Comparison of ENCODE assay signal across 26 cellular contexts in the genomic region with DNA sequence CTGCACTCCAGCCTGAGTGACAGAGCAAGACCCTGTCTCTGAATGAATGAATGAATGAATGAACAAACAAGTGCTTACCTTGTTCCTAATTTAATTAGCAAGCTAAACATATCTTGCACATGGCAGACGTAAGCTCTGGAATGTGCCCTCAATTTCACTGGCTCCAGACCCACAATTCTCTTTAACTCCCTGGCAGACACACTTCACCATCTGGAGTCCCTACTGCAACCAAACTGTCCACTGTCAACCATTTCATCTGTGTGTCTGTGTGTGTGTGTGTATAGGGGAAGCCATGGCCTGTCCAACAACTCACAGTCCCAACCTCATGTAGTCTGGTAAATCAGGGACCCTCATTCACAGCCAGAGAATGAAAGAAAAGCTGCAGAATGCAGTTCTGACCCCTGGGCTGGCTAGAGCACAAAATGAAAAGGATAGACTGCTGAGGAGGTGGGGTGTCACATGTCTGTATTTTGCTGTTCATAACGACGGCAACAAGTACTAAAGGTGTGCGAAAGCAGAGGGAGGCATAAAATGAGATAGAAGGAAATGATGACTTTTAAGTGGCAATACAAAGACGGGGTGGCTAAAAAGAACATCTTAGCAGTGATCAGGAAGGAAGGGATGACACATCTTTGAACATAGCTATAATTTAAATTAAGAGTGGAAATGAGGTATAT.
DNase-seq lines count a peak whose midpoint lies in the region; ATAC-seq and TF ChIP-seq lines count a peak whose summit lies in the region.
"Had no signal": no experiment of that assay in that cellular context is flagged by ENCODE, and none has a peak within 500 bp of the region (broad histone marks: within the 10 kb centered on the region; RNA-seq: fewer than 3 reads in every experiment).

No MANE protein-coding gene starts in this region.

- H3K27ac ChIP-seq in KMS-11 (no peak overlapping the region), neural progenitor cell (no peak overlapping the region)
- H3K27ac ChIP-seq: BLaER1, colonic mucosa, SJSA1, testis had no signal

- CTCF ChIA-PET in activated CD4-positive, alpha-beta memory T cell treated with anti-CD3 and anti-CD28 coated beads for 36 hours (lab: Charles Lee) = interaction anchor here (0.9 kb wide), 1 partner anchor 76 kb away, joined by 5 read pairs; no protein-coding TSS in a partner anchor
- CTCF ChIA-PET in activated CD4-positive, alpha-beta memory T cell treated with anti-CD3 and anti-CD28 coated beads, Interleukin-2, amount 10 ng/mL, durations not matched to agents 7 days and 5 days (lab: Charles Lee) = no interaction called here

- peak; percentile 42 for ATAC-seq in activated naive CD8-positive, alpha-beta T cell treated with anti-CD3 and anti-CD28 coated beads, Interleukin-2, amount 10 ng/mL, durations not matched to agents 7 days and 5 days (ENCODE audit: low read depth)
- ATAC-seq in HG03025 (IDR thresholded peaks at IDR 0.05; ENCODE audit: low FRiP score, unreplicated experiment) (no peak), GM19452 (IDR thresholded peaks at IDR 0.05; ENCODE audit: unreplicated experiment) (no peak)
- ATAC-seq: stimulated activated memory B cell treated with anti-CD40 and anti-IgM and Interleukin-4, amounts not matched to agents 10 μg/mL and 1 μg/mL and 100 μg/mL, for 72 hours had no signal

- peaks cover 19% of the 10 kb centered on the region for H3K4me1 Mint-ChIP-seq in activated CD4-positive, alpha-beta memory T cell treated with anti-CD3 and anti-CD28 coated beads for 36 hours (ENCODE audit: low read depth)
- peaks cover 6% of the 10 kb centered on the region for H3K4me1 Mint-ChIP-seq in activated CD4-positive, alpha-beta memory T cell treated with anti-CD3 and anti-CD28 coated beads, Interleukin-2, amount 10 ng/mL, durations not matched to agents 7 days and 5 days
- H3K4me1 Mint-ChIP-seq in activated naive CD8-positive, alpha-beta T cell treated with anti-CD3 and anti-CD28 coated beads, Interleukin-2, amount 10 ng/mL, durations not matched to agents 7 days and 5 days = peaks cover 10% of the 10 kb centered on the region
- H3K4me1 Mint-ChIP-seq in neural progenitor cell = peaks cover 23% of the 10 kb centered on the region
- H3K4me1 Mint-ChIP-seq: stimulated activated memory B cell treated with anti-CD40 and anti-IgM and Interleukin-4, amounts not matched to agents 10 μg/mL and 1 μg/mL and 100 μg/mL, for 72 hours had no signal

- peaks cover 11% of the 10 kb centered on the region for H3F3A ChIP-seq in neural progenitor cell (ENCODE audit: low read depth)

- H2AFZ ChIP-seq in KMS-11 (ENCODE audit: low read depth) = no peak overlapping the region
- no peak overlapping the region for H2AFZ ChIP-seq in neural progenitor cell (replicated peaks)

- H3K4me1 ChIP-seq in KMS-11 (ENCODE audit: low read depth, poor library complexity, severe bottlenecking) (peaks cover 37% of the 10 kb centered on the region), neural progenitor cell (peaks cover 9% of the 10 kb centered on the region)
- H3K4me1 ChIP-seq: BLaER1, colonic mucosa had no signal

- TF ChIP-seq CTCF in KMS-11 (conservative IDR thresholded peaks at IDR 0.05; ENCODE audit: low read depth, low read length) (no peak), neural progenitor cell (IDR thresholded peaks at IDR 0.05) (no peak)

- no peaks in the 10 kb centered on the region for H4K20me1 ChIP-seq in KMS-11 (ENCODE audit: insufficient read depth)
- no peaks in the 10 kb centered on the region for H4K20me1 ChIP-seq in neural progenitor cell (ENCODE audit: low read depth)
- H4K20me1 ChIP-seq: BLaER1 had no signal

- H3K79me2 ChIP-seq in KMS-11 (ENCODE audit: insufficient read depth, low read depth) (no peaks in the 10 kb centered on the region; the same call in 1 of the 2 replicates), neural progenitor cell (ENCODE audit: low read depth) (peaks cover 13% of the 10 kb centered on the region)

- H3K27ac Mint-ChIP-seq in activated CD4-positive, alpha-beta memory T cell treated with anti-CD3 and anti-CD28 coated beads for 36 hours = peak overlapping the region; percentile 0
- no peak overlapping the region for H3K27ac Mint-ChIP-seq in activated CD4-positive, alpha-beta memory T cell treated with anti-CD3 and anti-CD28 coated beads, Interleukin-2, amount 10 ng/mL, durations not matched to agents 7 days and 5 days
- H3K27ac Mint-ChIP-seq in activated naive CD8-positive, alpha-beta T cell treated with anti-CD3 and anti-CD28 coated beads, Interleukin-2, amount 10 ng/mL, durations not matched to agents 7 days and 5 days = no peak overlapping the region
- no peak overlapping the region for H3K27ac Mint-ChIP-seq in neural progenitor cell
- H3K27ac Mint-ChIP-seq: stimulated activated memory B cell treated with anti-CD40 and anti-IgM and Interleukin-4, amounts not matched to agents 10 μg/mL and 1 μg/mL and 100 μg/mL, for 72 hours had no signal

- no peaks in the 10 kb centered on the region for H3K9me3 ChIP-seq in neural progenitor cell (ENCODE audit: low read depth)
- H3K9me3 ChIP-seq: BLaER1, colonic mucosa, ovary, SJSA1, testis had no signal

- no peak overlapping the region for H3K4me3 Mint-ChIP-seq in activated CD4-positive, alpha-beta memory T cell treated with anti-CD3 and anti-CD28 coated beads for 36 hours
- H3K4me3 Mint-ChIP-seq in activated CD4-positive, alpha-beta memory T cell treated with anti-CD3 and anti-CD28 coated beads, Interleukin-2, amount 10 ng/mL, durations not matched to agents 7 days and 5 days = no peak overlapping the region
- H3K4me3 Mint-ChIP-seq in activated naive CD8-positive, alpha-beta T cell treated with anti-CD3 and anti-CD28 coated beads, Interleukin-2, amount 10 ng/mL, durations not matched to agents 7 days and 5 days = no peak overlapping the region
- H3K4me3 Mint-ChIP-seq in neural progenitor cell = peak overlapping the region; percentile 7
- H3K4me3 Mint-ChIP-seq: activated T-cell treated with anti-CD3 and anti-CD28 coated beads, Interleukin-2, amount 50 U/mL, for 4 hours; immature natural killer cell; stimulated activated memory B cell treated with anti-CD40 and anti-IgM and Interleukin-4, amounts not matched to agents 10 μg/mL and 1 μg/mL and 100 μg/mL, for 72 hours had no signal

- no peaks in the 10 kb centered on the region for H3K36me3 ChIP-seq in KMS-11 (ENCODE audit: insufficient read depth)
- no peaks in the 10 kb centered on the region for H3K36me3 ChIP-seq in neural progenitor cell
- H3K36me3 ChIP-seq: BLaER1, colonic mucosa, ovary, SJSA1 had no signal

- POLR2A ChIA-PET in activated CD4-positive, alpha-beta memory T cell treated with anti-CD3 and anti-CD28 coated beads for 36 hours (lab: Charles Lee) = no interaction called here
- POLR2A ChIA-PET in activated CD4-positive, alpha-beta memory T cell treated with anti-CD3 and anti-CD28 coated beads, Interleukin-2, amount 10 ng/mL, durations not matched to agents 7 days and 5 days (lab: Charles Lee) = no interaction called here
- POLR2A ChIA-PET in activated naive CD8-positive, alpha-beta T cell treated with anti-CD3 and anti-CD28 coated beads, Interleukin-2, amount 10 ng/mL, durations not matched to agents 7 days and 5 days (lab: Charles Lee) = no interaction called here

- H3K4me3 ChIP-seq in KMS-11 (IDR thresholded peaks at IDR 0.05; ENCODE audit: insufficient read depth, low read depth, low read length) (no peak overlapping the region), neural progenitor cell (no peak overlapping the region)
- H3K4me3 ChIP-seq: BLaER1, colonic mucosa, ovary, SJSA1, testis had no signal

- H3K4me2 ChIP-seq in KMS-11 (peak overlapping the region; percentile 69; the same call in 1 of the 2 replicates), neural progenitor cell (no peak overlapping the region)
- H3K4me2 ChIP-seq: BLaER1 had no signal

- H3K27me3 ChIP-seq in KMS-11 (ENCODE audit: insufficient read depth, low read depth) = no peaks in the 10 kb centered on the region
- H3K27me3 ChIP-seq in neural progenitor cell = no peaks in the 10 kb centered on the region
- H3K27me3 ChIP-seq: BLaER1, colonic mucosa, ovary, SJSA1, testis had no signal

- no peaks in the 10 kb centered on the region for H3K27me3 Mint-ChIP-seq in activated CD4-positive, alpha-beta memory T cell treated with anti-CD3 and anti-CD28 coated beads for 36 hours
- no peaks in the 10 kb centered on the region for H3K27me3 Mint-ChIP-seq in activated CD4-positive, alpha-beta memory T cell treated with anti-CD3 and anti-CD28 coated beads, Interleukin-2, amount 10 ng/mL, durations not matched to agents 7 days and 5 days
- H3K27me3 Mint-ChIP-seq in activated naive CD8-positive, alpha-beta T cell treated with anti-CD3 and anti-CD28 coated beads, Interleukin-2, amount 10 ng/mL, durations not matched to agents 7 days and 5 days = no peaks in the 10 kb centered on the region
- peaks cover 2% of the 10 kb centered on the region for H3K27me3 Mint-ChIP-seq in neural progenitor cell (ENCODE audit: insufficient read depth, low read depth)
- H3K27me3 Mint-ChIP-seq: stimulated activated memory B cell treated with anti-CD40 and anti-IgM and Interleukin-4, amounts not matched to agents 10 μg/mL and 1 μg/mL and 100 μg/mL, for 72 hours had no signal

- intact Hi-C loops in activated CD4-positive, alpha-beta memory T cell treated with anti-CD3 and anti-CD28 coated beads for 36 hours (cut with micrococcal nuclease) = no loop called here

- no peaks in the 10 kb centered on the region for H3K36me3 Mint-ChIP-seq in activated CD4-positive, alpha-beta memory T cell treated with anti-CD3 and anti-CD28 coated beads for 36 hours
- H3K36me3 Mint-ChIP-seq in activated CD4-positive, alpha-beta memory T cell treated with anti-CD3 and anti-CD28 coated beads, Interleukin-2, amount 10 ng/mL, durations not matched to agents 7 days and 5 days (ENCODE audit: low read depth) = no peaks in the 10 kb centered on the region
- H3K36me3 Mint-ChIP-seq in activated naive CD8-positive, alpha-beta T cell treated with anti-CD3 and anti-CD28 coated beads, Interleukin-2, amount 10 ng/mL, durations not matched to agents 7 days and 5 days = peaks cover 3% of the 10 kb centered on the region
- no peaks in the 10 kb centered on the region for H3K36me3 Mint-ChIP-seq in neural progenitor cell
- H3K36me3 Mint-ChIP-seq: immature natural killer cell; stimulated activated memory B cell treated with anti-CD40 and anti-IgM and Interleukin-4, amounts not matched to agents 10 μg/mL and 1 μg/mL and 100 μg/mL, for 72 hours had no signal

- H3K9ac ChIP-seq in KMS-11 = no peak overlapping the region; the same call in 1 of the 2 replicates
- no peak overlapping the region for H3K9ac ChIP-seq in neural progenitor cell
- H3K9ac ChIP-seq: BLaER1 had no signal

- no peak for DNase-seq in activated CD4-positive, alpha-beta memory T cell treated with anti-CD3 and anti-CD28 coated beads for 36 hours
- no peak for DNase-seq in activated CD4-positive, alpha-beta memory T cell treated with anti-CD3 and anti-CD28 coated beads, Interleukin-2, amount 10 ng/mL, durations not matched to agents 7 days and 5 days
- no peak for DNase-seq in activated naive CD8-positive, alpha-beta T cell treated with anti-CD3 and anti-CD28 coated beads, Interleukin-2, amount 10 ng/mL, durations not matched to agents 7 days and 5 days
- no peak for DNase-seq in neural progenitor cell (ENCODE audit: low spot score)
- no peak for DNase-seq in stimulated activated CD4-positive, alpha-beta T cell treated with anti-CD3 and anti-CD28 coated beads, Interleukin-1b, Interleukin-23, amount 100 ng/mL, for 48 hours
- DNase-seq: ACHN; activated T-cell treated with anti-CD3 and anti-CD28 coated beads, Interleukin-2, amount 50 U/mL, for 4 hours; Calu3; colonic mucosa; effector memory CD4-positive, alpha-beta T cell; foreskin melanocyte; hippocampal formation; immature natural killer cell; KG1; mesenchymal stem cell; MV-4-11; NCI-H187 treated with DMSO at 0.1 percent for 48 hours; ovary; stimulated activated CD4-positive, alpha-beta T cell treated with anti-CD3 and anti-CD28 coated beads, Interleukin-4, amount 100 ng/mL, for 1 hour; testis had no signal

- H3K9me3 Mint-ChIP-seq in activated CD4-positive, alpha-beta memory T cell treated with anti-CD3 and anti-CD28 coated beads for 36 hours = no peaks in the 10 kb centered on the region
- no peaks in the 10 kb centered on the region for H3K9me3 Mint-ChIP-seq in activated CD4-positive, alpha-beta memory T cell treated with anti-CD3 and anti-CD28 coated beads, Interleukin-2, amount 10 ng/mL, durations not matched to agents 7 days and 5 days
- no peaks in the 10 kb centered on the region for H3K9me3 Mint-ChIP-seq in activated naive CD8-positive, alpha-beta T cell treated with anti-CD3 and anti-CD28 coated beads, Interleukin-2, amount 10 ng/mL, durations not matched to agents 7 days and 5 days
- H3K9me3 Mint-ChIP-seq in neural progenitor cell = peaks cover 1% of the 10 kb centered on the region
- H3K9me3 Mint-ChIP-seq: activated T-cell treated with anti-CD3 and anti-CD28 coated beads, Interleukin-2, amount 50 U/mL, for 4 hours; immature natural killer cell had no signal
